Comparison of ENCODE assay signal across 26 cellular contexts in genomic region chr7:17984288-17984687, GRCh38. TPM values are rescaled to one million over a fixed set of nuclear protein-coding genes. Genes with fewer than 3 reads are reported as not detected.
"Had no signal": no experiment of that assay in that cellular context is flagged by ENCODE, and none has a peak within 500 bp of the region (broad histone marks: within the 10 kb centered on the region; RNA-seq: fewer than 3 reads in every experiment).

No MANE protein-coding gene starts in this region.

- H3K27me3 ChIP-seq: esophagus muscularis mucosa, gastroesophageal sphincter, heart left ventricle, sigmoid colon, upper lobe of right lung had no signal

- DNase-seq: activated CD4-positive, alpha-beta T cell treated with anti-CD3 and anti-CD28 coated beads, Interleukin-2, amount 10 ng/mL, durations not matched to agents 24 days and 14 days; activated CD8-positive, alpha-beta T cell treated with anti-CD3 and anti-CD28 coated beads for 36 hours; activated naive CD4-positive, alpha-beta T cell treated with Interleukin-2 at 50 U/mL for 16 hours; activated T-cell treated with anti-CD3 and anti-CD28 coated beads, Interleukin-2, amount 50 U/mL, for 1 hour; aorta; cerebellar nuclear complex; dermis blood vessel endothelial cell; effector memory CD4-positive, alpha-beta T cell; heart left ventricle; immature natural killer cell; kidney glomerular epithelial cell; occipital lobe; sigmoid colon; stimulated activated CD4-positive, alpha-beta T cell treated with anti-CD3 and anti-CD28 coated beads, Interleukin-4, amount 100 ng/mL, for 4 hours; T-helper 1 cell; T-helper 9 cell; upper lobe of right lung had no signal

- H3K4me3 ChIP-seq: esophagus muscularis mucosa, gastroesophageal sphincter, heart left ventricle, sigmoid colon, thoracic aorta, upper lobe of right lung had no signal

- H3K36me3 ChIP-seq: esophagus muscularis mucosa, gastroesophageal sphincter, heart left ventricle, sigmoid colon, thoracic aorta, upper lobe of right lung had no signal

- H3K27ac ChIP-seq: esophagus muscularis mucosa, gastroesophageal sphincter, sigmoid colon, thoracic aorta, upper lobe of right lung had no signal

- ATAC-seq: activated CD8-positive, alpha-beta T cell treated with anti-CD3 and anti-CD28 coated beads for 36 hours; gastroesophageal sphincter; heart left ventricle; stimulated activated memory B cell treated with anti-CD40 and anti-IgM and Interleukin-4, amounts not matched to agents 10 μg/mL and 1 μg/mL and 100 μg/mL, for 72 hours; upper lobe of right lung had no signal

- H3K9me3 ChIP-seq: gastroesophageal sphincter, sigmoid colon, thoracic aorta, upper lobe of right lung had no signal

- FAIRE-seq: endothelial cell of umbilical vein had no signal

- H3K4me1 ChIP-seq: gastroesophageal sphincter, upper lobe of right lung had no signal

RNA-seq across cellular contexts. Expression of gene PRPS1L1, which starts 43.4 kb away (rescaled TPM):
- total RNA-seq: activated CD4-positive, alpha-beta T cell treated with anti-CD3 and anti-CD28 coated beads, Interleukin-2, amount 10 ng/mL, durations not matched to agents 24 days and 14 days; activated CD8-positive, alpha-beta T cell treated with anti-CD3 and anti-CD28 coated beads for 36 hours; activated T-helper 2 cell treated with anti-CD3 and anti-CD28 coated beads, Interferon-gamma antibody, Interleukin-2, Interleukin-4, amounts not matched to agents 10 μg/mL and 5 μg/mL and 100 μg/mL, durations not matched to agents 14 hours and 24 hours and 36 hours; aorta; dermis blood vessel endothelial cell; endothelial cell of umbilical vein; esophagus muscularis mucosa; gastroesophageal sphincter; heart left ventricle; lower leg skin; myocyte; occipital lobe; renal cortical epithelial cell; sigmoid colon; thoracic aorta; upper lobe of right lung had no signal
